In genomic region chr10:77970869-77971803, GRCh38 we compare ENCODE assay signal across 1 cellular context.
TF ChIP-seq lines count a peak whose summit lies in the region.

No MANE protein-coding gene starts in this region.

TF ChIP-seq in HepG2, 621 proteins besides CTCF, POLR2A, EP300 and RAD21 (continued from another document and continues in another):
- TF ChIP-seq, protein P1, sequence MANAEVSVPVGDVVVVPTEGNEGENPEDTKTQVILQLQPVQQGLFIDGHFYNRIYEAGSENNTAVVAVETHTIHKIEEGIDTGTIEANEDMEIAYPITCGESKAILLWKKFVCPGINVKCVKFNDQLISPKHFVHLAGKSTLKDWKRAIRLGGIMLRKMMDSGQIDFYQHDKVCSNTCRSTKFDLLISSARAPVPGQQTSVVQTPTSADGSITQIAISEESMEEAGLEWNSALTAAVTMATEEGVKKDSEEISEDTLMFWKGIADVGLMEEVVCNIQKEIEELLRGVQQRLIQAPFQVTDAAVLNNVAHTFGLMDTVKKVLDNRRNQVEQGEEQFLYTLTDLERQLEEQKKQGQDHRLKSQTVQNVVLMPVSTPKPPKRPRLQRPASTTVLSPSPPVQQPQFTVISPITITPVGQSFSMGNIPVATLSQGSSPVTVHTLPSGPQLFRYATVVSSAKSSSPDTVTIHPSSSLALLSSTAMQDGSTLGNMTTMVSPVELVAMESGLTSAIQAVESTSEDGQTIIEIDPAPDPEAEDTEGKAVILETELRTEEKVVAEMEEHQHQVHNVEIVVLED (CRISPR knock-in tag; IDR thresholded peaks at IDR 0.05; ENCODE audit: borderline replicate concordance), result no peak
- TF ChIP-seq TOPORS (CRISPR knock-in tag; IDR thresholded peaks at IDR 0.05) (no peak), NCOA1 (CRISPR knock-in tag; IDR thresholded peaks at IDR 0.05) (no peak), MIER3 (CRISPR knock-in tag; IDR thresholded peaks at IDR 0.05; ENCODE audit: borderline replicate concordance) (no peak), BCLAF1 (IDR thresholded peaks at IDR 0.05) (no peak), ZC3H4 (CRISPR knock-in tag; IDR thresholded peaks at IDR 0.05; ENCODE audit: borderline replicate concordance) (no peak), MED13 (CRISPR knock-in tag; IDR thresholded peaks at IDR 0.05) (no peak), SP4 (CRISPR knock-in tag; IDR thresholded peaks at IDR 0.05) (no peak), ZNF30 (CRISPR knock-in tag; IDR thresholded peaks at IDR 0.05) (no peak), ZSCAN21 (CRISPR knock-in tag; IDR thresholded peaks at IDR 0.05; ENCODE audit: borderline replicate concordance) (no peak), ZNF224 (CRISPR knock-in tag; IDR thresholded peaks at IDR 0.05) (no peak), RFX5 (IDR thresholded peaks at IDR 0.05; ENCODE audit: low read depth, low read length) (no peak), ZMYM3 (CRISPR knock-in tag; IDR thresholded peaks at IDR 0.05) (peak; percentile 77; the same call in 1 of the 2 replicates), ZNF530 (CRISPR knock-in tag; IDR thresholded peaks at IDR 0.05; ENCODE audit: low read depth) (no peak), RORA (CRISPR knock-in tag; IDR thresholded peaks at IDR 0.05) (no peak), NFKB2 (CRISPR knock-in tag; IDR thresholded peaks at IDR 0.05; ENCODE audit: borderline replicate concordance) (no peak), NKX3-1 (CRISPR knock-in tag; IDR thresholded peaks at IDR 0.05) (no peak), ZNF564 (CRISPR knock-in tag; IDR thresholded peaks at IDR 0.05) (0 out of 2 replicates have a peak, but pooled peaks have one; percentile 21), TCF7L2 (IDR thresholded peaks at IDR 0.05; ENCODE audit: low read depth, low read length) (no peak), GTF3A (CRISPR knock-in tag; conservative IDR thresholded peaks at IDR 0.05) (no peak; the same call in 1 of the 2 replicates), DMAP1 (CRISPR knock-in tag; IDR thresholded peaks at IDR 0.05) (0 out of 2 replicates have a peak, but pooled peaks have one; percentile 57), ZNF263 (CRISPR knock-in tag; IDR thresholded peaks at IDR 0.05) (0 out of 2 replicates have a peak, but pooled peaks have one; percentile 11), HMG20B (CRISPR knock-in tag; conservative IDR thresholded peaks at IDR 0.05) (no peak), ZKSCAN8 (CRISPR knock-in tag; IDR thresholded peaks at IDR 0.05; ENCODE audit: borderline replicate concordance) (no peak), ZNF772 (CRISPR knock-in tag; IDR thresholded peaks at IDR 0.05) (no peak; the same call in 1 of the 2 replicates), ZSCAN29 (CRISPR knock-in tag; conservative IDR thresholded peaks at IDR 0.05) (0 out of 2 replicates have a peak, but pooled peaks have one; percentile 63), TRAFD1 (CRISPR knock-in tag; IDR thresholded peaks at IDR 0.05; ENCODE audit: borderline replicate concordance) (no peak), KLF15 (CRISPR knock-in tag; IDR thresholded peaks at IDR 0.05; ENCODE audit: borderline replicate concordance) (no peak), THAP8 (CRISPR knock-in tag; IDR thresholded peaks at IDR 0.05; ENCODE audit: borderline replicate concordance) (no peak), ADNP (CRISPR knock-in tag; IDR thresholded peaks at IDR 0.05) (no peak), ZNF589 (CRISPR knock-in tag; conservative IDR thresholded peaks at IDR 0.05) (no peak)
- TF ChIP-seq, protein P2, sequence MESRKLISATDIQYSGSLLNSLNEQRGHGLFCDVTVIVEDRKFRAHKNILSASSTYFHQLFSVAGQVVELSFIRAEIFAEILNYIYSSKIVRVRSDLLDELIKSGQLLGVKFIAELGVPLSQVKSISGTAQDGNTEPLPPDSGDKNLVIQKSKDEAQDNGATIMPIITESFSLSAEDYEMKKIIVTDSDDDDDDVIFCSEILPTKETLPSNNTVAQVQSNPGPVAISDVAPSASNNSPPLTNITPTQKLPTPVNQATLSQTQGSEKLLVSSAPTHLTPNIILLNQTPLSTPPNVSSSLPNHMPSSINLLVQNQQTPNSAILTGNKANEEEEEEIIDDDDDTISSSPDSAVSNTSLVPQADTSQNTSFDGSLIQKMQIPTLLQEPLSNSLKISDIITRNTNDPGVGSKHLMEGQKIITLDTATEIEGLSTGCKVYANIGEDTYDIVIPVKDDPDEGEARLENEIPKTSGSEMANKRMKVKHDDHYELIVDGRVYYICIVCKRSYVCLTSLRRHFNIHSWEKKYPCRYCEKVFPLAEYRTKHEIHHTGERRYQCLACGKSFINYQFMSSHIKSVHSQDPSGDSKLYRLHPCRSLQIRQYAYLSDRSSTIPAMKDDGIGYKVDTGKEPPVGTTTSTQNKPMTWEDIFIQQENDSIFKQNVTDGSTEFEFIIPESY (CRISPR knock-in tag; IDR thresholded peaks at IDR 0.05), result no peak
- TF ChIP-seq, protein P3, sequence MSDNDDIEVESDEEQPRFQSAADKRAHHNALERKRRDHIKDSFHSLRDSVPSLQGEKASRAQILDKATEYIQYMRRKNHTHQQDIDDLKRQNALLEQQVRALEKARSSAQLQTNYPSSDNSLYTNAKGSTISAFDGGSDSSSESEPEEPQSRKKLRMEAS (IDR thresholded peaks at IDR 0.05), result peak; percentile 86
- TF ChIP-seq, protein P4, sequence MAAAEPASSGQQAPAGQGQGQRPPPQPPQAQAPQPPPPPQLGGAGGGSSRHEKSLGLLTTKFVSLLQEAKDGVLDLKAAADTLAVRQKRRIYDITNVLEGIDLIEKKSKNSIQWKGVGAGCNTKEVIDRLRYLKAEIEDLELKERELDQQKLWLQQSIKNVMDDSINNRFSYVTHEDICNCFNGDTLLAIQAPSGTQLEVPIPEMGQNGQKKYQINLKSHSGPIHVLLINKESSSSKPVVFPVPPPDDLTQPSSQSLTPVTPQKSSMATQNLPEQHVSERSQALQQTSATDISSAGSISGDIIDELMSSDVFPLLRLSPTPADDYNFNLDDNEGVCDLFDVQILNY (CRISPR knock-in tag; conservative IDR thresholded peaks at IDR 0.05), result no peak
- TF ChIP-seq, protein P5, sequence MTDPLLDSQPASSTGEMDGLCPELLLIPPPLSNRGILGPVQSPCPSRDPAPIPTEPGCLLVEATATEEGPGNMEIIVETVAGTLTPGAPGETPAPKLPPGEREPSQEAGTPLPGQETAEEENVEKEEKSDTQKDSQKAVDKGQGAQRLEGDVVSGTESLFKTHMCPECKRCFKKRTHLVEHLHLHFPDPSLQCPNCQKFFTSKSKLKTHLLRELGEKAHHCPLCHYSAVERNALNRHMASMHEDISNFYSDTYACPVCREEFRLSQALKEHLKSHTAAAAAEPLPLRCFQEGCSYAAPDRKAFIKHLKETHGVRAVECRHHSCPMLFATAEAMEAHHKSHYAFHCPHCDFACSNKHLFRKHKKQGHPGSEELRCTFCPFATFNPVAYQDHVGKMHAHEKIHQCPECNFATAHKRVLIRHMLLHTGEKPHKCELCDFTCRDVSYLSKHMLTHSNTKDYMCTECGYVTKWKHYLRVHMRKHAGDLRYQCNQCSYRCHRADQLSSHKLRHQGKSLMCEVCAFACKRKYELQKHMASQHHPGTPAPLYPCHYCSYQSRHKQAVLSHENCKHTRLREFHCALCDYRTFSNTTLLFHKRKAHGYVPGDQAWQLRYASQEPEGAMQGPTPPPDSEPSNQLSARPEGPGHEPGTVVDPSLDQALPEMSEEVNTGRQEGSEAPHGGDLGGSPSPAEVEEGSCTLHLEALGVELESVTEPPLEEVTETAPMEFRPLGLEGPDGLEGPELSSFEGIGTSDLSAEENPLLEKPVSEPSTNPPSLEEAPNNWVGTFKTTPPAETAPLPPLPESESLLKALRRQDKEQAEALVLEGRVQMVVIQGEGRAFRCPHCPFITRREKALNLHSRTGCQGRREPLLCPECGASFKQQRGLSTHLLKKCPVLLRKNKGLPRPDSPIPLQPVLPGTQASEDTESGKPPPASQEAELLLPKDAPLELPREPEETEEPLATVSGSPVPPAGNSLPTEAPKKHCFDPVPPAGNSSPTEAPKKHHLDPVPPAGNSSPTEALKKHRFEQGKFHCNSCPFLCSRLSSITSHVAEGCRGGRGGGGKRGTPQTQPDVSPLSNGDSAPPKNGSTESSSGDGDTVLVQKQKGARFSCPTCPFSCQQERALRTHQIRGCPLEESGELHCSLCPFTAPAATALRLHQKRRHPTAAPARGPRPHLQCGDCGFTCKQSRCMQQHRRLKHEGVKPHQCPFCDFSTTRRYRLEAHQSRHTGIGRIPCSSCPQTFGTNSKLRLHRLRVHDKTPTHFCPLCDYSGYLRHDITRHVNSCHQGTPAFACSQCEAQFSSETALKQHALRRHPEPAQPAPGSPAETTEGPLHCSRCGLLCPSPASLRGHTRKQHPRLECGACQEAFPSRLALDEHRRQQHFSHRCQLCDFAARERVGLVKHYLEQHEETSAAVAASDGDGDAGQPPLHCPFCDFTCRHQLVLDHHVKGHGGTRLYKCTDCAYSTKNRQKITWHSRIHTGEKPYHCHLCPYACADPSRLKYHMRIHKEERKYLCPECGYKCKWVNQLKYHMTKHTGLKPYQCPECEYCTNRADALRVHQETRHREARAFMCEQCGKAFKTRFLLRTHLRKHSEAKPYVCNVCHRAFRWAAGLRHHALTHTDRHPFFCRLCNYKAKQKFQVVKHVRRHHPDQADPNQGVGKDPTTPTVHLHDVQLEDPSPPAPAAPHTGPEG (CRISPR knock-in tag; IDR thresholded peaks at IDR 0.05), result no peak
- TF ChIP-seq, protein P6, sequence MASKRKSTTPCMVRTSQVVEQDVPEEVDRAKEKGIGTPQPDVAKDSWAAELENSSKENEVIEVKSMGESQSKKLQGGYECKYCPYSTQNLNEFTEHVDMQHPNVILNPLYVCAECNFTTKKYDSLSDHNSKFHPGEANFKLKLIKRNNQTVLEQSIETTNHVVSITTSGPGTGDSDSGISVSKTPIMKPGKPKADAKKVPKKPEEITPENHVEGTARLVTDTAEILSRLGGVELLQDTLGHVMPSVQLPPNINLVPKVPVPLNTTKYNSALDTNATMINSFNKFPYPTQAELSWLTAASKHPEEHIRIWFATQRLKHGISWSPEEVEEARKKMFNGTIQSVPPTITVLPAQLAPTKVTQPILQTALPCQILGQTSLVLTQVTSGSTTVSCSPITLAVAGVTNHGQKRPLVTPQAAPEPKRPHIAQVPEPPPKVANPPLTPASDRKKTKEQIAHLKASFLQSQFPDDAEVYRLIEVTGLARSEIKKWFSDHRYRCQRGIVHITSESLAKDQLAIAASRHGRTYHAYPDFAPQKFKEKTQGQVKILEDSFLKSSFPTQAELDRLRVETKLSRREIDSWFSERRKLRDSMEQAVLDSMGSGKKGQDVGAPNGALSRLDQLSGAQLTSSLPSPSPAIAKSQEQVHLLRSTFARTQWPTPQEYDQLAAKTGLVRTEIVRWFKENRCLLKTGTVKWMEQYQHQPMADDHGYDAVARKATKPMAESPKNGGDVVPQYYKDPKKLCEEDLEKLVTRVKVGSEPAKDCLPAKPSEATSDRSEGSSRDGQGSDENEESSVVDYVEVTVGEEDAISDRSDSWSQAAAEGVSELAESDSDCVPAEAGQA (IDR thresholded peaks at IDR 0.05; ENCODE audit: low read depth), result no peak
- TF ChIP-seq, protein P6 (CRISPR knock-in tag; IDR thresholded peaks at IDR 0.05; ENCODE audit: borderline replicate concordance), result no peak
